Comparison of ENCODE assay signal across 8 cellular contexts in the genomic region with DNA sequence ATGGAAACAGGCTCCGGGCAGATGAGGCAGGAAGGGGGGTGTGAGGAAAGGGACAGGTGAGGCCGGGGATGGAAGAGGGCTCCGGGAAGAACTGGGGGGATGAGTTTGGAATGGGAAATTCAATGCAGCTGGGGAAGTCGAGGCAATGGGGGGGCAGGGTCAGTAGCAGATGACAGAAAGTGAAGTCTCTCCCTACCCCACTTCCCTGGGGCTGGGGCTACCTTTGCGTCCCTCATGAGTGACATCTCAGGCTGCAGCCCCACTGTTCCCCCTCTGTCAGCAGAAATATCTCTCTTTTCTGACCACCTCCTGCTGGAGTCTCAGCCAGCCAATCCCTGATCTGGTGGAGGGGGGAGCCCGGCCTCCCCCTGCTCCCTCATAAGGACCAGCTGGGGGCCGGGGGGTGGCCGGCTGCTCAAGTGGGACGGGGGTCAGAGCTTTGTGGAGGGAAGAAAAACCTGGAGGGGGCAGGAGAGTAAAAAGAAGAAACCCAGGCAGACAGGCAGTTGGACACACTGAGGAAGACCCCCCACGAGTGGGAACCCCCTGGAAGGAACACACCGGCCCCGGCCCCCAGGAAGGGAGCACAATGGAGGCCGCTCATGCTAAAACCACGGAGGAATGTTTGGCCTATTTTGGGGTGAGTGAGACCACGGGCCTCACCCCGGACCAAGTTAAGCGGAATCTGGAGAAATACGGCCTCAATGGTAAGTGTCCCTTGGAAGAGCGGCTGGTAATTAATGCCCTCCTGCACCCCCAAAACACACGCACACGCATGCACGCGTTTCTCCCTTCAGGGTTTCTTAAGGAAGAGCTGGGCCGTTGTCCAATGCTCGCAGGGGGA. TPM values are rescaled to one million over a fixed set of nuclear protein-coding genes. Genes with fewer than 3 reads are reported as not detected.
DNase-seq lines count a peak whose midpoint lies in the region; ATAC-seq and TF ChIP-seq lines count a peak whose summit lies in the region.

Gene ATP2A1 (plus strand): TSS at position 406 of the 844 bp plus-strand sequence. CDS start 184 bp downstream, at position 590.

- peak within 1 kb of the TSS; percentile 77 for H3K4me3 Mint-ChIP-seq in progenitor cell of endocrine pancreas (ENCODE audit: low read depth)

- H3K27me3 Mint-ChIP-seq in progenitor cell of endocrine pancreas: peaks cover 12% of the 10 kb centered on the region

- H3K4me1 Mint-ChIP-seq in progenitor cell of endocrine pancreas (ENCODE audit: low read depth): peaks cover 5% of the 10 kb centered on the region

- H3K27ac Mint-ChIP-seq in progenitor cell of endocrine pancreas: no peak within 1 kb of the TSS

- H3K9me3 ChIP-seq in ES-I3 (ENCODE audit: control insufficient read depth, insufficient read depth, low read length) (no peaks in the 10 kb centered on the region), RWPE2 (ENCODE audit: severe bottlenecking) (no peaks in the 10 kb centered on the region), adrenal gland (replicated peaks in 1 of 3) (no peaks in the 10 kb centered on the region)

- H3K9me3 Mint-ChIP-seq in progenitor cell of endocrine pancreas (ENCODE audit: low read depth): no peaks in the 10 kb centered on the region

- no peak for ATAC-seq in RWPE2 (ENCODE audit: low read depth)
- ATAC-seq in HG02981 (IDR thresholded peaks at IDR 0.05; ENCODE audit: unreplicated experiment): no peak

- peak within 1 kb of the TSS; percentile 63 for H3K4me3 ChIP-seq in RWPE2 (ENCODE audit: severe bottlenecking)
- peak within 1 kb of the TSS; percentile 66 for H3K4me3 ChIP-seq in fibroblast of mammary gland (ENCODE audit: control insufficient read depth, low read depth, low read length)
- peak within 1 kb of the TSS in 1 of 4 donors; percentile 59 for H3K4me3 ChIP-seq in adrenal gland

- H3K36me3 ChIP-seq in ES-I3 (ENCODE audit: insufficient read depth, low read length) (peaks cover 2% of the 10 kb centered on the region; the same call in 1 of the 2 replicates), RWPE2 (ENCODE audit: low read depth) (peaks cover 8% of the 10 kb centered on the region), adrenal gland (replicated peaks in 1 of 2) (no peaks in the 10 kb centered on the region)

- intact Hi-C loops in adrenal gland (cut with DNase I): loop anchor here in 1 of 2 donors (5.0 kb wide), 1 partner anchor 59 kb away; no protein-coding TSS in a partner anchor

- H3K27me3 ChIP-seq in RWPE2 (ENCODE audit: insufficient read depth, poor library complexity, severe bottlenecking) (no peaks in the 10 kb centered on the region), adrenal gland (no peaks in the 10 kb centered on the region)

- DNase-seq in RWPE2 (ENCODE audit: low spot score): no peak
- no peak for DNase-seq in fibroblast of mammary gland (ENCODE audit: low read depth)
- no peak for DNase-seq in progenitor cell of endocrine pancreas (ENCODE audit: low spot score, unreplicated experiment)
- no peak for DNase-seq in ecto neural progenitor cell (ENCODE audit: low spot score)
- no peak for DNase-seq in RPMI8226
- DNase-seq in adrenal gland: no peak

- TF ChIP-seq POLR2A in adrenal gland (IDR thresholded peaks at IDR 0.05): no peak

- no peak within 1 kb of the TSS for H3K27ac ChIP-seq in RWPE2 (ENCODE audit: poor library complexity, severe bottlenecking)
- H3K27ac ChIP-seq in adrenal gland: no peak within 1 kb of the TSS

- peak within 1 kb of the TSS; percentile 84 for H3K9ac ChIP-seq in ES-I3 (ENCODE audit: low read depth, low read length)

- H3K4me1 ChIP-seq in ES-I3 (ENCODE audit: insufficient read depth, low read length): peaks cover 13% of the 10 kb centered on the region; the same call in 1 of the 2 replicates
- H3K4me1 ChIP-seq in RWPE2 (ENCODE audit: insufficient read depth, poor library complexity, severe bottlenecking): peaks cover 4% of the 10 kb centered on the region
- H3K4me1 ChIP-seq in adrenal gland (replicated peaks in 1 of 2): peaks cover 9 to 11% of the 10 kb centered on the region in 2 donors

- WGBS in adrenal gland, 4 donors: 61 to 75% (median 72%) methylated on average over 24 to 25 of the region's 25 CpGs

- TF ChIP-seq CTCF in RWPE2 (IDR thresholded peaks at IDR 0.05; ENCODE audit: poor library complexity, severe bottlenecking) (no peak), fibroblast of mammary gland (conservative IDR thresholded peaks at IDR 0.05; ENCODE audit: control insufficient read depth, insufficient read depth, low read depth, low read length) (no peak), progenitor cell of endocrine pancreas (IDR thresholded peaks at IDR 0.05; ENCODE audit: unreplicated experiment) (no peak), adrenal gland (IDR thresholded peaks at IDR 0.05) (no peak)

- peaks cover 4% of the 10 kb centered on the region for H3K36me3 Mint-ChIP-seq in progenitor cell of endocrine pancreas (ENCODE audit: insufficient read depth)

RNA-seq across cellular contexts. Expression of gene ATP2A1, which starts in this region (rescaled TPM):
- total RNA-seq in progenitor cell of endocrine pancreas: 2.7 and 3.0 TPM in 2 replicates
- 1 to 10 TPM in 2 of 8 donors, under 1 TPM in 5, not detected in 1; 0.17 to 1.2 (median 0.95) TPM for total RNA-seq in adrenal gland
- polyA plus RNA-seq in adrenal gland: 1 to 10 TPM in 1 of 3 donors, under 1 TPM in 2; 0.05 to 1.1 (median 0.88) TPM
